ENCODE assay signal across 8 cellular contexts in genomic region chr3:27633224-27633545, GRCh38.
DNase-seq lines count a peak whose midpoint lies in the region; ATAC-seq and TF ChIP-seq lines count a peak whose summit lies in the region.

No MANE protein-coding gene starts in this region.

- no peaks in the 10 kb centered on the region for H3K9me3 ChIP-seq in CD4-positive, alpha-beta memory T cell (ENCODE audit: control insufficient read depth in 1 of 2, low read length in 2 of 2)

- peaks cover 0 to 10% of the 10 kb centered on the region in 2 donors for H3K36me3 Mint-ChIP-seq in CD4-positive, alpha-beta memory T cell
- H3K36me3 Mint-ChIP-seq in activated B cell treated with CpG ODN at 0.5 μM for 24 hours (ENCODE audit: low read depth), result peaks cover 3% of the 10 kb centered on the region

- H3K4me1 ChIP-seq in CD4-positive, alpha-beta memory T cell (ENCODE audit: insufficient read depth, low read length), result peaks cover 20% of the 10 kb centered on the region

- H3K9me3 Mint-ChIP-seq in CD4-positive, alpha-beta memory T cell, result peaks cover 0 to 2% (median 0%) of the 10 kb centered on the region in 8 donors
- no peaks in the 10 kb centered on the region for H3K9me3 Mint-ChIP-seq in activated B cell treated with CpG ODN at 0.5 μM for 24 hours

- peak overlapping the region; percentile 66 for H3K27ac ChIP-seq in CD4-positive, alpha-beta memory T cell (ENCODE audit: low read depth, low read length)
- H3K27ac ChIP-seq in HL-60 (replicated peaks), result peak overlapping the region; percentile 68

- peaks cover 23 to 44% (median 29%) of the 10 kb centered on the region in 4 donors for H3K4me1 Mint-ChIP-seq in CD4-positive, alpha-beta memory T cell
- peaks cover 13% of the 10 kb centered on the region for H3K4me1 Mint-ChIP-seq in activated B cell treated with CpG ODN at 0.5 μM for 24 hours

- no peaks in the 10 kb centered on the region for H3K36me3 ChIP-seq in CD4-positive, alpha-beta memory T cell (ENCODE audit: insufficient read depth, low read length)

- CTCF ChIA-PET in CD4-positive, alpha-beta memory T cell (lab: Charles Lee; ENCODE audit: partially characterized antibody), result interaction anchor here (1.1 to 2.7 kb wide), 10 partner anchors 9 to 166 kb away, joined by 3 to 12 read pairs (median 4); no protein-coding TSS in a partner anchor
- CTCF ChIA-PET in activated B cell treated with CpG ODN at 0.5 μM for 24 hours (lab: Charles Lee), result interaction anchor here (0.7 to 1.5 kb wide), 2 partner anchors 8 to 47 kb away, joined by 3 read pairs; no protein-coding TSS in a partner anchor

- no peak for DNase-seq in CD4-positive, alpha-beta memory T cell
- DNase-seq in HL-60 (ENCODE audit: low read depth in 1 of 2, low spot score in 1 of 2) (peak; percentile 63 to 72), activated B cell treated with CpG ODN at 0.5 μM for 24 hours (no peak), Right ventricle myocardium superior (no peak), sciatic nerve (ENCODE audit: low spot score) (no peak), NCI-H2227 treated with DMSO at 0.1 percent for 48 hours (lab: John Stamatoyannopoulos, UW) (no peak), kidney glomerular epithelial cell (lab: John Stamatoyannopoulos, UW) (no peak)

- peak overlapping the region; percentile 88 to 98 (median 96) for H3K27ac Mint-ChIP-seq in CD4-positive, alpha-beta memory T cell
- peak overlapping the region; percentile 78 for H3K27ac Mint-ChIP-seq in activated B cell treated with CpG ODN at 0.5 μM for 24 hours

- ATAC-seq in GM21367 (IDR thresholded peaks at IDR 0.05; ENCODE audit: unreplicated experiment), result peak; percentile 17
- ATAC-seq in activated B cell treated with CpG ODN at 0.5 μM for 24 hours (ENCODE audit: low read depth), result peak; percentile 22
- peak; percentile 73 for ATAC-seq in Right ventricle myocardium superior (ENCODE audit: poor library complexity)
- ATAC-seq in sciatic nerve, result peak; percentile 75

- H3K27me3 ChIP-seq in CD4-positive, alpha-beta memory T cell (ENCODE audit: insufficient read depth, low read length), result no peaks in the 10 kb centered on the region
- no peaks in the 10 kb centered on the region for H3K27me3 ChIP-seq in HL-60 (ENCODE audit: insufficient read depth, poor library complexity, severe bottlenecking)

- peak overlapping the region; percentile 8 to 64 for H3K4me3 ChIP-seq in CD4-positive, alpha-beta memory T cell (ENCODE audit: low read length in 2 of 2)
- peak overlapping the region; percentile 48 for H3K4me3 ChIP-seq in HL-60 (replicated peaks; ENCODE audit: insufficient read depth, low read length)

- intact Hi-C loops in CD4-positive, alpha-beta memory T cell (cut with micrococcal nuclease), result loop anchor here (1.0 to 5.0 kb wide), 3 partner anchors 26 to 148 kb away; partner anchors contain the start of gene SLC4A7
- intact Hi-C loops in activated B cell treated with CpG ODN at 0.5 μM for 24 hours (cut with micrococcal nuclease) (loop anchor here (2.0 kb wide), 1 partner anchor 148 kb away; the partner anchor contains the start of gene SLC4A7), Right ventricle myocardium superior (cut with DNase I) (no loop called here), sciatic nerve (cut with DNase I) (no loop called here)

- no peaks in the 10 kb centered on the region for H3K27me3 Mint-ChIP-seq in CD4-positive, alpha-beta memory T cell
- no peaks in the 10 kb centered on the region for H3K27me3 Mint-ChIP-seq in activated B cell treated with CpG ODN at 0.5 μM for 24 hours

- peak overlapping the region; percentile 90 to 98 (median 94) for H3K4me3 Mint-ChIP-seq in CD4-positive, alpha-beta memory T cell
- peak overlapping the region; percentile 90 for H3K4me3 Mint-ChIP-seq in activated B cell treated with CpG ODN at 0.5 μM for 24 hours

- TF ChIP-seq CTCF in HL-60 (IDR thresholded peaks at IDR 0.05; ENCODE audit: insufficient read depth, low read length) (no peak), activated B cell treated with CpG ODN at 0.5 μM for 24 hours (IDR thresholded peaks at IDR 0.05) (no peak)

- POLR2A ChIA-PET in CD4-positive, alpha-beta memory T cell (lab: Charles Lee; ENCODE audit: partially characterized antibody), result interaction anchor here (1.1 to 3.0 kb wide), 9 partner anchors 10 to 716 kb away, joined by 3 to 27 read pairs (median 6); partner anchors contain the start of genes AZI2, NEK10, SLC4A7 and ZCWPW2
- POLR2A ChIA-PET in activated B cell treated with CpG ODN at 0.5 μM for 24 hours (lab: Charles Lee), result interaction anchor here (0.6 to 0.9 kb wide), 2 partner anchors 150 to 1850 kb away, joined by 3 to 5 read pairs; partner anchors contain the start of gene NGLY1

Comparison
In these comparisons a context has a peak if more than half of its experiments do, and no peak if none do; other contexts are left out.
1. DNase-seq: peak in HL-60 (2 of 2); none in CD4-positive, alpha-beta memory T cell (0 of 5), activated B cell treated with CpG ODN at 0.5 μM for 24 hours (single experiment), Right ventricle myocardium superior (single experiment), sciatic nerve (single experiment), NCI-H2227 treated with DMSO at 0.1 percent for 48 hours (single experiment) and kidney glomerular epithelial cell (single experiment).
2. ATAC-seq: peak in every context shown above with its lines; median percentile 75 in sciatic nerve; 73 in Right ventricle myocardium superior; 22 in activated B cell treated with CpG ODN at 0.5 μM for 24 hours; 17 in GM21367.
3. intact Hi-C loops: an anchor here in CD4-positive, alpha-beta memory T cell (1.0 to 5.0 kb wide) and activated B cell treated with CpG ODN at 0.5 μM for 24 hours (2.0 kb wide); none called in Right ventricle myocardium superior and sciatic nerve.